In the genomic region with DNA sequence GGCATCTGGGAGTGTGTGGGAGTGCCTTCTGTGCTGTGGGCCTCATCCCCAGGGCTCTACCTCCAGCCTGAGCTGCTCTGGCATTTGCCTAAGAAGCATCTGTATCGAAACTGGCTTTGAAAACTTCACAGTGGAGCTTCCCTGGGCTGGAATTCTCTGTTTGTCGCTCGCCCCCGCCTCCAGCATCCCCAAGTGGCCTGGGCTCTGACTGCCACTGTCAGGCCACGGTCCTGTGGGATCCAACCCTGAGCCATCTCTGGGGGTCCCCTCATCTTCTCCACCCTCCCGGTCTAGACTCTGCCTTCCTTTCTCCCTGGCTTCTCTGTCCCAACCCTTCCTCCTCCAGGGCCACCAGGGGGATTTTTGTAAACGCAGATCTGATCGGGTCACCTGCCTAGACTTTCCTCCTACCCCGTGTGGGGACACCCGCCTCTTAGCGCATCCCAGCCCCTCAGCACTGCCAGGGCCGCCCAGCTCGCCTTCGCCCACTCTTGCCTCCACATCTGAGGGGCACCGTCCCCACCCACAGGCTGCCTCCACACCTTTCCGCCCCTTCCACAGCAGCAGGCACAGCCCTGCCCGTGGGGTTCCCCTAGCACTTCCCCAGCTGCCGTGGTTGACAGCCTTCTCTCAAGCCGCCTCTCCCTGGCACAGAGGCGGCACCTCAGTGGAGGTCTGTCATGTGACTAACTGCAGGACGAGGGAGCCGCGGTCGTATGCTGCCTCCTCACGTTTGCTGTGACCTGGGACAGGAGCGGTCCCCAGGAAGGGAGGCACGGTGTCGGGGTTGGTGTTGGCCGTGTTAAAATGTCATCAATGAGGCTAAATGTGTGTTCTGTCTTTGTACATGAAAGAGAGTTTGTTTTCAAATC, we compare ENCODE assay signal across 9 cellular contexts. TPM values are rescaled to one million over a fixed set of nuclear protein-coding genes. Genes with fewer than 3 reads are reported as not detected.
DNase-seq lines count a peak whose midpoint lies in the region; ATAC-seq and TF ChIP-seq lines count a peak whose summit lies in the region.
"Had no signal": no experiment of that assay in that cellular context is flagged by ENCODE, and none has a peak within 500 bp of the region (broad histone marks: within the 10 kb centered on the region; RNA-seq: fewer than 3 reads in every experiment).

No MANE protein-coding gene starts in this region.

- H3K79me2 ChIP-seq in OCI-LY1 (ENCODE audit: insufficient read depth, low read length), result no peaks in the 10 kb centered on the region

- H3K4me1 ChIP-seq in OCI-LY1 (ENCODE audit: insufficient read depth, low read length, severe bottlenecking) (peaks cover 8% of the 10 kb centered on the region), ascending aorta (peaks cover 8 to 17% of the 10 kb centered on the region in 2 donors)

- H3F3A ChIP-seq in OCI-LY1 (ENCODE audit: insufficient read depth, low read length), result no peaks in the 10 kb centered on the region

- H3K9ac ChIP-seq in OCI-LY1 (ENCODE audit: low read length), result no peak overlapping the region

- H3K27ac ChIP-seq in OCI-LY1 (ENCODE audit: low read depth, low read length, poor library complexity, severe bottlenecking) (no peak overlapping the region), ascending aorta (no peak overlapping the region)

- TF ChIP-seq CTCF in OCI-LY1 (IDR thresholded peaks at IDR 0.05; ENCODE audit: low read length) (peak; percentile 62), ascending aorta (IDR thresholded peaks at IDR 0.05) (no peak)

- H4K20me1 ChIP-seq in OCI-LY1 (ENCODE audit: insufficient read depth, low read length), result no peaks in the 10 kb centered on the region

- no peak overlapping the region for H3K4me2 ChIP-seq in OCI-LY1 (ENCODE audit: low read length)

- H3K4me3 ChIP-seq in OCI-LY1 (ENCODE audit: low read depth, low read length, poor library complexity, severe bottlenecking), result no peak overlapping the region
- H3K4me3 ChIP-seq in ascending aorta, result no peak overlapping the region

- H3K9me2 ChIP-seq in OCI-LY1 (ENCODE audit: low read depth, low read length), result no peaks in the 10 kb centered on the region

- no peak overlapping the region for H2AFZ ChIP-seq in OCI-LY1 (ENCODE audit: low read length)

- H3K27me3 ChIP-seq in OCI-LY1 (ENCODE audit: insufficient read depth, low read length) (no peaks in the 10 kb centered on the region; the same call in 1 of the 2 replicates), ascending aorta (no peaks in the 10 kb centered on the region)

- peak; percentile 81 for ATAC-seq in Right ventricle myocardium superior (ENCODE audit: poor library complexity)

- H3K36me3 ChIP-seq in OCI-LY1 (ENCODE audit: insufficient read depth, low read length) (no peaks in the 10 kb centered on the region), ascending aorta (no peaks in the 10 kb centered on the region)

- H3K9me3 ChIP-seq in OCI-LY1 (ENCODE audit: low read length) (no peaks in the 10 kb centered on the region), ascending aorta (no peaks in the 10 kb centered on the region)

- intact Hi-C loops in Right ventricle myocardium superior (cut with DNase I) (no loop called here), cardiac septum (cut with DNase I) (loop anchor here (10.0 kb wide), 1 partner anchor 152 kb away; no protein-coding TSS in a partner anchor), ascending aorta (cut with DNase I) (no loop called here)

- DNase-seq in Right ventricle myocardium superior (peak; percentile 76), cardiac septum (ENCODE audit: low spot score) (no peak), iris pigment epithelial cell (ENCODE audit: low read depth) (peak; percentile 29), ascending aorta (ENCODE audit: low spot score in 2 of 2) (no peak), GDM1 (lab: John Stamatoyannopoulos, UW) (no peak)
- peak in 3 of 4 experiments; percentile 48 to 71 (median 70) for DNase-seq in activated naive CD4-positive, alpha-beta T cell (lab: John Stamatoyannopoulos, UW)
- peak; percentile 54 to 58 for DNase-seq in stimulated activated CD4-positive, alpha-beta T cell treated with anti-CD3 and anti-CD28 coated beads, Interleukin-4, amount 100 ng/mL, for 48 hours (ENCODE audit: low read depth in 2 of 2)

RNA-seq across cellular contexts. Expression of gene TBC1D24, which starts 12.0 kb away (rescaled TPM):
- total RNA-seq in Right ventricle myocardium superior, result 11.8 TPM
- 8.3 TPM for total RNA-seq in cardiac septum
- 22.5 TPM for total RNA-seq in ascending aorta

RNA-seq across cellular contexts. Expression of gene NTN3, which starts 15.8 kb away (rescaled TPM):
- total RNA-seq in Right ventricle myocardium superior (0.19 TPM), cardiac septum (0.30 TPM), ascending aorta (not detected)
- total RNA-seq: Daoy had no signal

RNA-seq across cellular contexts. Expression of gene ATP6V0C, which starts 26.9 kb away (rescaled TPM):
- total RNA-seq in Right ventricle myocardium superior (129 TPM), cardiac septum (137 TPM), ascending aorta (91.9 TPM)

RNA-seq across cellular contexts. Expression of gene TEDC2, which starts 27.0 kb away (rescaled TPM):
- 1.0 TPM for total RNA-seq in Right ventricle myocardium superior
- total RNA-seq in cardiac septum, result 0.51 TPM
- not detected for total RNA-seq in ascending aorta

RNA-seq across cellular contexts. Expression of gene AMDHD2, which starts 33.3 kb away (rescaled TPM):
- total RNA-seq in Right ventricle myocardium superior (13.4 TPM), cardiac septum (12.4 TPM), ascending aorta (16.1 TPM)

Comparison
In these comparisons a context has a peak if more than half of its experiments do, and no peak if none do; other contexts are left out.
1. DNase-seq: peak in Right ventricle myocardium superior (single experiment), activated naive CD4-positive, alpha-beta T cell (3 of 4), iris pigment epithelial cell (single experiment) and stimulated activated CD4-positive, alpha-beta T cell treated with anti-CD3 and anti-CD28 coated beads, Interleukin-4, amount 100 ng/mL, for 48 hours (2 of 2); none in cardiac septum (single experiment), ascending aorta (0 of 2) and GDM1 (single experiment).